Comparison of ENCODE assay signal across 17 cellular contexts in the genomic region with DNA sequence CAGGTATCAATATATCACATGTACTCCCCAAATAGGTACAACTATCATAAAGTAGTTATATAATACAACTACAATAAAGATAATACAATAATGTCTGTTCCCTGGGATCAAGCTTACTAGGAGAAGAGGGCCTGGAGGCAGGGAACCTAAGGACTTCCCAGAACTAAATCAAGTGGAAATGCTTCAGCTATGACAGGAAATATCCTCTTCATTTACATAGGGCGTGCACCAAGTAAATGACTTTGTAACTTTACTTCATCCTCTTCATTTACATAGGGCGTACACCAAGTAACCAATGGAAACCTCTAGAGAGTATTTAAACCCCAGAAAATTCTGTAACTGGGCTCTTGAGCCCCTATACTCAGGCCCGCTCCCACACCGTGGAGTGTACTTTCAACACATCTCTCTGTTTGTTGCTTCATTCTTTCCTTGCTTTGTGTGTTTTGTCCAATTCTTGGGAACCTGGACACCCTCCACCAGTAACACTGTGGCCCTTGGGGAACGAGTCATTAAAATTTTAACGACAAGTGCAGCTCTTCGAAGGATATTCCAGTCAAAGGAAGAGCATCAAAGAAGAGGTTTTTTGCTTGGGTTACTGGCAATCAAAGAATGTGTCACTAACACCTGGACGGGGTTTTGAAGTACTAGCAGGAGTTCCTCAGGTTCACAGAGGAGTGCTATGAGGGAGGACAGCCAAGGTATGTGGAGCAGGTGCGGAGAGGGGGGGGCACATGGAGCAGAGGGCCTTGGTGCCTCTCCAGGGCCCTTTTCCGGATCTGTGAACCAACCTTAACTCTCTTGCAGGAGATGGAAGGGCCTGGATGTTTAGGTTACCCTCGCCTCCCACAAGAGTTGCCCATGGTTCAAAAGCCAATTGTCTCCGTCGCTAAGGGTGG.
"Had no signal": no experiment of that assay in that cellular context is flagged by ENCODE, and none has a peak within 500 bp of the region (broad histone marks: within the 10 kb centered on the region; RNA-seq: fewer than 3 reads in every experiment).

No MANE protein-coding gene starts in this region.

- H3K27ac ChIP-seq: SJSA1, SK-N-MC had no signal

- H3K4me3 ChIP-seq: SJSA1, SK-N-MC had no signal

- H3K9me3 ChIP-seq: SJSA1 had no signal

- H3K27me3 ChIP-seq: SJSA1 had no signal

- H3K36me3 ChIP-seq: SJSA1 had no signal

- DNase-seq: KBM-7, MV-4-11, NCI-H1048, NCI-H1105, NCI-H1436 treated with DMSO at 0.1 percent for 48 hours, NCI-H1694, NCI-H187 treated with DMSO at 0.1 percent for 48 hours, NCI-H2081, NCI-H2107, NCI-H2227 treated with DMSO at 0.1 percent for 48 hours, NCI-H526 treated with DMSO at 0.1 percent for 48 hours, NCI-H774, Right ventricle myocardium superior, RPMI8226, SIG-M5 had no signal
